In genomic region chr16:72875291-72876036, GRCh38 we compare ENCODE assay signal across 12 cellular contexts.
A peak's percentile ranks its signal among the peaks of the same experiment; 100 is the strongest.
DNase-seq lines count a peak whose midpoint lies in the region; ATAC-seq and TF ChIP-seq lines count a peak whose summit lies in the region.
"Had no signal": no experiment of that assay in that cellular context is flagged by ENCODE, and none has a peak within 500 bp of the region (broad histone marks: within the 10 kb centered on the region; RNA-seq: fewer than 3 reads in every experiment).

No MANE protein-coding gene starts in this region.

- H3K27ac ChIP-seq in mammary epithelial cell (ENCODE audit: insufficient read depth, low read depth, low read length) = peak overlapping the region; percentile 88
- H3K27ac ChIP-seq in osteoblast (ENCODE audit: low read depth, low read length) = peak overlapping the region; percentile 95
- no peak overlapping the region for H3K27ac ChIP-seq in esophagus muscularis mucosa (replicated peaks in 1 of 4)

- no TSS peak for BruUV-seq in mammary epithelial cell (replicated peaks; lab: Mats Ljungman, UMichigan)

- no peak for TF ChIP-seq CTCF in LNCaP clone FGC (IDR thresholded peaks at IDR 0.05; ENCODE audit: control insufficient read depth, extremely low read depth, insufficient read depth)
- no peak for TF ChIP-seq CTCF in mammary epithelial cell (conservative IDR thresholded peaks at IDR 0.05 in 1 of 2, IDR thresholded peaks at IDR 0.05 in 1 of 2; ENCODE audit: extremely low read depth in 1 of 2, insufficient read depth in 1 of 2, low read depth in 1 of 2, low read length in 2 of 2)
- no peak for TF ChIP-seq CTCF in osteoblast (IDR thresholded peaks at IDR 0.05; ENCODE audit: extremely low read depth, low read depth, low read length)
- TF ChIP-seq CTCF in esophagus muscularis mucosa (IDR thresholded peaks at IDR 0.05) = no peak

- in situ Hi-C loops in Caki2 (cut with HindIII; ENCODE audit: low pct_unique_long_range_greater_than_20kb, low sequenced_read_pairs) (no loop called here), mammary epithelial cell (cut with MboI; ENCODE audit: low sequenced_read_pairs in 2 of 2) (no loop called here)

- 70% methylated on average over 12 of the region's 12 CpGs for WGBS in mammary epithelial cell (ENCODE audit: low coverage, missing lambda C conversion rate)
- 83% methylated on average over 12 of the region's 12 CpGs for WGBS in esophagus muscularis mucosa

- H3K9me3 ChIP-seq in mammary epithelial cell (replicated peaks; ENCODE audit: insufficient read depth, low read length) (no peaks in the 10 kb centered on the region), osteoblast (ENCODE audit: low read depth, low read length) (no peaks in the 10 kb centered on the region), esophagus muscularis mucosa (no peaks in the 10 kb centered on the region)
- H3K9me3 ChIP-seq: ascending aorta had no signal

- H3K27me3 ChIP-seq in mammary epithelial cell (ENCODE audit: insufficient read depth, low read length) (no peaks in the 10 kb centered on the region), osteoblast (ENCODE audit: insufficient read depth, low read length) (no peaks in the 10 kb centered on the region), esophagus muscularis mucosa (no peaks in the 10 kb centered on the region)
- H3K27me3 ChIP-seq: ascending aorta had no signal

- intact Hi-C loops in mammary epithelial cell (cut with micrococcal nuclease) (no loop called here), esophagus muscularis mucosa (cut with DNase I) (no loop called here)

- CTCF ChIA-PET in mammary epithelial cell (lab: Charles Lee; ENCODE audit: low non-redundant PET) = no interaction called here

- H3K36me3 ChIP-seq in mammary epithelial cell (ENCODE audit: insufficient read depth, low read length) (no peaks in the 10 kb centered on the region), osteoblast (ENCODE audit: insufficient read depth, low read length) (no peaks in the 10 kb centered on the region), esophagus muscularis mucosa (peaks cover 0 to 7% (median 0%) of the 10 kb centered on the region in 4 donors)
- H3K36me3 ChIP-seq: ascending aorta had no signal

- dilution Hi-C loops in mammary epithelial cell (cut with HindIII; ENCODE audit: low sequenced_read_pairs) = no loop called here

- H2AFZ ChIP-seq in mammary epithelial cell (ENCODE audit: low read depth, low read length) (no peak overlapping the region), osteoblast (ENCODE audit: low read length) (no peak overlapping the region)

- no peaks in the 10 kb centered on the region for H3K79me2 ChIP-seq in mammary epithelial cell (ENCODE audit: insufficient read depth, low read length)
- H3K79me2 ChIP-seq in osteoblast (ENCODE audit: insufficient read depth, low read length) = peaks cover 19% of the 10 kb centered on the region

- no peak overlapping the region for H3K9ac ChIP-seq in mammary epithelial cell (ENCODE audit: insufficient read depth, low read length)

- H3K4me1 ChIP-seq in mammary epithelial cell (ENCODE audit: insufficient read depth, low read length) (peaks cover 36% of the 10 kb centered on the region), osteoblast (ENCODE audit: insufficient read depth, low read length) (peaks cover 40% of the 10 kb centered on the region), esophagus muscularis mucosa (peaks cover 18 to 28% (median 23%) of the 10 kb centered on the region in 4 donors)

- no peak overlapping the region for H3K4me3 ChIP-seq in LNCaP clone FGC (ENCODE audit: low read depth, low read length)
- no peak overlapping the region for H3K4me3 ChIP-seq in mammary epithelial cell (replicated peaks in 1 of 3; ENCODE audit: insufficient read depth in 1 of 3, low read depth in 2 of 3, low read length in 3 of 3)
- no peak overlapping the region for H3K4me3 ChIP-seq in osteoblast (ENCODE audit: insufficient read depth, low read length)
- H3K4me3 ChIP-seq in esophagus muscularis mucosa = no peak overlapping the region
- H3K4me3 ChIP-seq: ascending aorta had no signal

- H4K20me1 ChIP-seq in mammary epithelial cell (ENCODE audit: insufficient read depth, low read length) (no peaks in the 10 kb centered on the region), osteoblast (ENCODE audit: insufficient read depth, low read length) (no peaks in the 10 kb centered on the region)

- DNase-seq in Caki2 (ENCODE audit: low read depth) (peak; percentile 28), LNCaP clone FGC (ENCODE audit: low read depth) (peak; percentile 51), mammary epithelial cell (peak; percentile 24), osteoblast (ENCODE audit: insufficient read length, low spot score, missing footprints) (peak; percentile 76), esophagus muscularis mucosa (ENCODE audit: extremely low spot score) (no peak), NCI-H187 (lab: John Stamatoyannopoulos, UW) (no peak)
- DNase-seq: NCI-H82 had no signal

- ATAC-seq in GM18867 (IDR thresholded peaks at IDR 0.05; ENCODE audit: unreplicated experiment) (no peak), HG02642 (IDR thresholded peaks at IDR 0.05; ENCODE audit: poor library complexity, unreplicated experiment) (no peak)
- ATAC-seq: left lobe of liver, T-cell had no signal

- no peak for TF ChIP-seq EP300 in esophagus muscularis mucosa (IDR thresholded peaks at IDR 0.05)

- peak overlapping the region; percentile 20 for H3K4me2 ChIP-seq in mammary epithelial cell (ENCODE audit: insufficient read depth, low read depth, low read length)
- H3K4me2 ChIP-seq in osteoblast (ENCODE audit: insufficient read depth, low read length) = peak overlapping the region; percentile 62

- no peak for TF ChIP-seq POLR2A in esophagus muscularis mucosa (IDR thresholded peaks at IDR 0.05; ENCODE audit: low read depth)

Comparison
In these comparisons a context has a peak if more than half of its experiments do, and no peak if none do; other contexts are left out.
1. DNase-seq: peak in Caki2 (single experiment), LNCaP clone FGC (single experiment), mammary epithelial cell (single experiment) and osteoblast (single experiment); none in esophagus muscularis mucosa (single experiment) and NCI-H187 (0 of 2).
2. H3K27ac ChIP-seq: peak in mammary epithelial cell (single experiment) and osteoblast (single experiment); none in esophagus muscularis mucosa (0 of 4).